9 cellular contexts compared by ENCODE assay signal in genomic region chr10:43573250-43574034, GRCh38. TPM values are rescaled to one million over a fixed set of nuclear protein-coding genes. Genes with fewer than 3 reads are reported as not detected.
DNase-seq lines count a peak whose midpoint lies in the region; ATAC-seq and TF ChIP-seq lines count a peak whose summit lies in the region.
"Had no signal": no experiment of that assay in that cellular context is flagged by ENCODE, and none has a peak within 500 bp of the region (broad histone marks: within the 10 kb centered on the region; RNA-seq: fewer than 3 reads in every experiment).

No MANE protein-coding gene starts in this region.

- H3K9me2 ChIP-seq in Karpas-422 (replicated peaks; ENCODE audit: insufficient read depth, low read length): no peaks in the 10 kb centered on the region

- H3K4me2 ChIP-seq in Karpas-422 (ENCODE audit: low read depth, low read length, poor library complexity, severe bottlenecking): peak overlapping the region; percentile 66

- in situ Hi-C loops in ACHN (cut with HindIII; ENCODE audit: low pct_ligation_motif_present, low pct_unique_long_range_greater_than_20kb, low sequenced_read_pairs): no loop called here

- H3K27me3 Mint-ChIP-seq in natural killer cell treated with Interleukin-12 subunit alpha and Interleukin-12 subunit beta and Interleukin-15 and Interleukin-18, amount 100 ng/mL, for 72 hours: no peaks in the 10 kb centered on the region

- peaks cover 3% of the 10 kb centered on the region; the same call in 1 of the 2 replicates for H3K9me3 ChIP-seq in Karpas-422 (ENCODE audit: low read length)

- H4K20me1 ChIP-seq in Karpas-422 (ENCODE audit: insufficient read depth, low read depth, low read length): no peaks in the 10 kb centered on the region

- no peaks in the 10 kb centered on the region; the same call in 1 of the 2 replicates for H3K36me3 ChIP-seq in Karpas-422 (ENCODE audit: insufficient read depth, low read length)

- H3K79me2 ChIP-seq in Karpas-422 (ENCODE audit: low read length): peaks cover 9% of the 10 kb centered on the region; the same call in 1 of the 2 replicates

- intact Hi-C loops in dorsolateral prefrontal cortex (cut with DNase I): loop anchor here (2.0 to 10.0 kb wide), 5 partner anchors 31 to 1019 kb away; partner anchors contain the start of genes ZNF32 (in 2 of the 2) and ZNF485 (in 1 of the 2)

- peaks cover 29 to 30% of the 10 kb centered on the region in 2 donors for H3K4me1 Mint-ChIP-seq in natural killer cell treated with Interleukin-12 subunit alpha and Interleukin-12 subunit beta and Interleukin-15 and Interleukin-18, amount 100 ng/mL, for 72 hours (ENCODE audit: low read depth in 2 of 2)

- H3K4me3 Mint-ChIP-seq in natural killer cell treated with Interleukin-12 subunit alpha and Interleukin-12 subunit beta and Interleukin-15 and Interleukin-18, amount 100 ng/mL, for 72 hours: peak overlapping the region; percentile 3

- no peak for DNase-seq in AG09309 (ENCODE audit: low read depth)
- no peak for DNase-seq in Karpas-422
- peak in 1 of 10 donors; percentile 3 for DNase-seq in dorsolateral prefrontal cortex
- DNase-seq in natural killer cell treated with Interleukin-12 subunit alpha and Interleukin-12 subunit beta and Interleukin-15 and Interleukin-18, amount 100 ng/mL, for 72 hours (ENCODE audit: low spot score): no peak
- no peak for DNase-seq in ACHN
- no peak for DNase-seq in NCI-H2081 treated with DMSO at 0.1 percent for 48 hours (lab: John Stamatoyannopoulos, UW)

- no peak for TF ChIP-seq CTCF in AG09309 (IDR thresholded peaks at IDR 0.05; ENCODE audit: control insufficient read depth, insufficient read depth, low read depth, low read length, missing control alignments)
- TF ChIP-seq CTCF in dorsolateral prefrontal cortex (IDR thresholded peaks at IDR 0.05 in 54 of 56, conservative IDR thresholded peaks at IDR 0.05 in 2 of 56; ENCODE audit: low read depth in 1 of 56, partially characterized antibody in 56 of 56): no peak

- H3K4me3 ChIP-seq in AG09309 (ENCODE audit: control insufficient read depth, low read depth, low read length) (peak overlapping the region; percentile 69), Karpas-422 (ENCODE audit: low read length) (peak overlapping the region; percentile 68), dorsolateral prefrontal cortex (peak overlapping the region; percentile 55 to 89 (median 77))

- H3K27ac ChIP-seq in Karpas-422 (ENCODE audit: low read length) (no peak overlapping the region), dorsolateral prefrontal cortex (peak overlapping the region in 35 of 59 donors; percentile 16 to 88 (median 67))

- peaks cover 7% of the 10 kb centered on the region for H3K9me3 Mint-ChIP-seq in natural killer cell treated with Interleukin-12 subunit alpha and Interleukin-12 subunit beta and Interleukin-15 and Interleukin-18, amount 100 ng/mL, for 72 hours

- peaks cover 10% of the 10 kb centered on the region for H3K4me1 ChIP-seq in Karpas-422 (ENCODE audit: low read length)

- H2AFZ ChIP-seq in Karpas-422 (ENCODE audit: low read length): no peak overlapping the region

- no peak for ATAC-seq in natural killer cell treated with Interleukin-12 subunit alpha and Interleukin-12 subunit beta and Interleukin-15 and Interleukin-18, amount 100 ng/mL, for 72 hours
- ATAC-seq in GM18498 (IDR thresholded peaks at IDR 0.05; ENCODE audit: unreplicated experiment) (no peak), HG03469 (IDR thresholded peaks at IDR 0.05; ENCODE audit: unreplicated experiment) (no peak)

- no peak overlapping the region for H3K27ac Mint-ChIP-seq in natural killer cell treated with Interleukin-12 subunit alpha and Interleukin-12 subunit beta and Interleukin-15 and Interleukin-18, amount 100 ng/mL, for 72 hours
- H3K27ac Mint-ChIP-seq: T-helper 1 cell treated with Interleukin-12 subunit alpha and Interleukin-12 subunit beta and Interleukin-4 antibody, amounts not matched to agents 30 μg/mL and 1 μg/mL, for 36 hours had no signal

- peak overlapping the region; percentile 68 for H3K9ac ChIP-seq in Karpas-422 (ENCODE audit: low read length)

- peaks cover 26% of the 10 kb centered on the region for H3K36me3 Mint-ChIP-seq in natural killer cell treated with Interleukin-12 subunit alpha and Interleukin-12 subunit beta and Interleukin-15 and Interleukin-18, amount 100 ng/mL, for 72 hours

- H3K27me3 ChIP-seq in Karpas-422 (ENCODE audit: low read length) (no peaks in the 10 kb centered on the region), dorsolateral prefrontal cortex (no peaks in the 10 kb centered on the region)

RNA-seq across cellular contexts. Expression of gene ZNF239, which starts 1.0 kb away (rescaled TPM):
- total RNA-seq in Karpas-422 (2014; rRNA removed; shearing (Covaris generic); ENCODE audit: low replicate concordance): 4.7 and 11.9 TPM in 2 replicates
- 10 to 100 TPM in 2 of 120 experiments, 1 to 10 TPM in 118; 3.7 to 10.3 (median 6.6) TPM for total RNA-seq in dorsolateral prefrontal cortex
- total RNA-seq in natural killer cell treated with Interleukin-12 subunit alpha and Interleukin-12 subunit beta and Interleukin-15 and Interleukin-18, amount 100 ng/mL, for 72 hours: not detected

RNA-seq across cellular contexts. Expression of gene ZNF485, which starts 32.8 kb away (rescaled TPM):
- total RNA-seq in Karpas-422 (2014; rRNA removed; shearing (Covaris generic); ENCODE audit: low replicate concordance): 7.5 and 12.7 TPM in 2 replicates
- 1 to 10 TPM; 2.6 to 9.9 (median 5.5) TPM for total RNA-seq in dorsolateral prefrontal cortex
- total RNA-seq in natural killer cell treated with Interleukin-12 subunit alpha and Interleukin-12 subunit beta and Interleukin-15 and Interleukin-18, amount 100 ng/mL, for 72 hours: 1 to 10 TPM; 2.0 to 4.0 TPM
